Comparison of ENCODE assay signal across 20 cellular contexts in genomic region chr12:106984588-106985137, GRCh38. TPM values are rescaled to one million over a fixed set of nuclear protein-coding genes. Genes with fewer than 3 reads are reported as not detected.
DNase-seq lines count a peak whose midpoint lies in the region; ATAC-seq, FAIRE-seq and TF ChIP-seq lines count a peak whose summit lies in the region.
"Had no signal": no experiment of that assay in that cellular context is flagged by ENCODE, and none has a peak within 500 bp of the region (broad histone marks: within the 10 kb centered on the region; RNA-seq: fewer than 3 reads in every experiment).

No MANE protein-coding gene starts in this region.

- H3K36me3 ChIP-seq in CD8-positive, alpha-beta memory T cell (ENCODE audit: insufficient read depth, low read length): no peaks in the 10 kb centered on the region
- H3K36me3 ChIP-seq in neural progenitor cell (peaks cover 9% of the 10 kb centered on the region), small intestine (ENCODE audit: control insufficient read depth in 2 of 2, insufficient read depth in 2 of 2, low read length in 2 of 2) (no peaks in the 10 kb centered on the region)

- peaks cover 16% of the 10 kb centered on the region for H3F3A ChIP-seq in neural progenitor cell (ENCODE audit: low read depth)

- DNase-seq in activated naive CD4-positive, alpha-beta T cell treated with anti-CD3 and anti-CD28 coated beads for 36 hours: peak; percentile 35
- no peak for DNase-seq in activated naive CD4-positive, alpha-beta T cell (lab: John Stamatoyannopoulos, UW)
- peak in 1 of 5 donors; percentile 5 for DNase-seq in CD8-positive, alpha-beta memory T cell
- DNase-seq in activated naive CD8-positive, alpha-beta T cell treated with anti-CD3 and anti-CD28 coated beads, Interleukin-2, amount 50 U/mL, for 24 hours: no peak
- DNase-seq in neural progenitor cell (ENCODE audit: low spot score): no peak
- DNase-seq in small intestine: no peak
- DNase-seq in NK-92 (lab: John Stamatoyannopoulos, UW; ENCODE audit: unreplicated experiment): no peak
- DNase-seq: activated gamma-delta T cell treated with Interleukin-2 at 50 U/mL for 16 hours, DND-41, heart right ventricle, mucosa of descending colon, NCI-H1436 treated with DMSO at 0.1 percent for 48 hours, NCI-H526 treated with DMSO at 0.1 percent for 48 hours, T-cell, WERI-Rb-1 had no signal

- peak overlapping the region; percentile 3 for H3K4me3 Mint-ChIP-seq in activated naive CD4-positive, alpha-beta T cell treated with anti-CD3 and anti-CD28 coated beads for 36 hours
- H3K4me3 Mint-ChIP-seq in CD8-positive, alpha-beta memory T cell: peak overlapping the region in 2 of 7 donors; percentile 26 to 35
- H3K4me3 Mint-ChIP-seq in activated naive CD8-positive, alpha-beta T cell treated with anti-CD3 and anti-CD28 coated beads, Interleukin-2, amount 50 U/mL, for 24 hours: peak overlapping the region; percentile 1
- peak overlapping the region; percentile 3 for H3K4me3 Mint-ChIP-seq in neural progenitor cell

- no peaks in the 10 kb centered on the region for H4K20me1 ChIP-seq in neural progenitor cell (ENCODE audit: low read depth)

- H3K4me2 ChIP-seq in neural progenitor cell: no peak overlapping the region

- 85 to 90% (median 88%) methylated on average over 6 of the region's 6 CpGs for WGBS in small intestine, 3 donors

- no peak for FAIRE-seq in small intestine (lab: Jason Lieb, UNC)
- FAIRE-seq: colon, HepG2, pancreas had no signal

- H3K4me3 ChIP-seq in CD8-positive, alpha-beta memory T cell (ENCODE audit: low read length): no peak overlapping the region
- H3K4me3 ChIP-seq in neural progenitor cell (no peak overlapping the region), small intestine (ENCODE audit: low read depth in 1 of 2, low read length in 2 of 2) (no peak overlapping the region)
- H3K4me3 ChIP-seq: mucosa of descending colon had no signal

- H3K27ac Mint-ChIP-seq in activated naive CD4-positive, alpha-beta T cell treated with anti-CD3 and anti-CD28 coated beads for 36 hours: peak overlapping the region; percentile 1
- peak overlapping the region in 2 of 8 donors; percentile 5 to 9 for H3K27ac Mint-ChIP-seq in CD8-positive, alpha-beta memory T cell
- peak overlapping the region; percentile 4 for H3K27ac Mint-ChIP-seq in activated naive CD8-positive, alpha-beta T cell treated with anti-CD3 and anti-CD28 coated beads, Interleukin-2, amount 50 U/mL, for 24 hours
- H3K27ac Mint-ChIP-seq in neural progenitor cell: no peak overlapping the region

- POLR2A ChIA-PET in CD8-positive, alpha-beta memory T cell (lab: Charles Lee): no interaction called here

- peaks cover 7% of the 10 kb centered on the region for H3K79me2 ChIP-seq in neural progenitor cell (ENCODE audit: low read depth)

- no peak for TF ChIP-seq CTCF in neural progenitor cell (IDR thresholded peaks at IDR 0.05)

- no peaks in the 10 kb centered on the region for H3K9me3 ChIP-seq in CD8-positive, alpha-beta memory T cell (ENCODE audit: low read length)
- no peaks in the 10 kb centered on the region for H3K9me3 ChIP-seq in neural progenitor cell (ENCODE audit: low read depth)
- H3K9me3 ChIP-seq in small intestine (ENCODE audit: control insufficient read depth, low read depth): no peaks in the 10 kb centered on the region
- H3K9me3 ChIP-seq: heart right ventricle, mucosa of descending colon, pancreas had no signal

- H3K4me1 Mint-ChIP-seq in activated naive CD4-positive, alpha-beta T cell treated with anti-CD3 and anti-CD28 coated beads for 36 hours (ENCODE audit: low read depth): peaks cover 36% of the 10 kb centered on the region
- peaks cover 33 to 41% (median 41%) of the 10 kb centered on the region in 3 donors for H3K4me1 Mint-ChIP-seq in CD8-positive, alpha-beta memory T cell
- H3K4me1 Mint-ChIP-seq in activated naive CD8-positive, alpha-beta T cell treated with anti-CD3 and anti-CD28 coated beads, Interleukin-2, amount 50 U/mL, for 24 hours: peaks cover 47% of the 10 kb centered on the region
- peaks cover 15% of the 10 kb centered on the region for H3K4me1 Mint-ChIP-seq in neural progenitor cell

- H3K27ac ChIP-seq in CD8-positive, alpha-beta memory T cell (ENCODE audit: low read depth, low read length): peak overlapping the region; percentile 26
- no peak overlapping the region for H3K27ac ChIP-seq in neural progenitor cell
- H3K27ac ChIP-seq in small intestine (ENCODE audit: low read depth in 1 of 2, low read length in 1 of 2): no peak overlapping the region
- H3K27ac ChIP-seq: heart right ventricle, WERI-Rb-1 had no signal

- intact Hi-C loops in activated naive CD4-positive, alpha-beta T cell treated with anti-CD3 and anti-CD28 coated beads for 36 hours (cut with micrococcal nuclease): loop anchor here (5.0 to 10.0 kb wide), 2 partner anchors 93 to 340 kb away; no protein-coding TSS in a partner anchor

- ATAC-seq in activated naive CD8-positive, alpha-beta T cell treated with anti-CD3 and anti-CD28 coated beads, Interleukin-2, amount 50 U/mL, for 24 hours: no peak
- ATAC-seq in GM18861 (IDR thresholded peaks at IDR 0.05; ENCODE audit: unreplicated experiment): no peak
- ATAC-seq: heart right ventricle, mucosa of descending colon, sciatic nerve, T-cell had no signal

- peaks cover 23% of the 10 kb centered on the region for H3K36me3 Mint-ChIP-seq in activated naive CD4-positive, alpha-beta T cell treated with anti-CD3 and anti-CD28 coated beads for 36 hours (ENCODE audit: low read depth)
- peaks cover 11 to 17% (median 11%) of the 10 kb centered on the region in 3 donors for H3K36me3 Mint-ChIP-seq in CD8-positive, alpha-beta memory T cell
- peaks cover 27% of the 10 kb centered on the region for H3K36me3 Mint-ChIP-seq in activated naive CD8-positive, alpha-beta T cell treated with anti-CD3 and anti-CD28 coated beads, Interleukin-2, amount 50 U/mL, for 24 hours (ENCODE audit: low read depth)
- H3K36me3 Mint-ChIP-seq in neural progenitor cell: peaks cover 16% of the 10 kb centered on the region

- no peak overlapping the region for H2AFZ ChIP-seq in neural progenitor cell (replicated peaks)

- H3K9me3 Mint-ChIP-seq in activated naive CD4-positive, alpha-beta T cell treated with anti-CD3 and anti-CD28 coated beads for 36 hours: peaks cover 7% of the 10 kb centered on the region
- no peaks in the 10 kb centered on the region for H3K9me3 Mint-ChIP-seq in CD8-positive, alpha-beta memory T cell
- H3K9me3 Mint-ChIP-seq in activated naive CD8-positive, alpha-beta T cell treated with anti-CD3 and anti-CD28 coated beads, Interleukin-2, amount 50 U/mL, for 24 hours: peaks cover 12% of the 10 kb centered on the region
- no peaks in the 10 kb centered on the region for H3K9me3 Mint-ChIP-seq in neural progenitor cell

- H3K27me3 ChIP-seq in CD8-positive, alpha-beta memory T cell (ENCODE audit: insufficient read depth, low read length, poor library complexity, severe bottlenecking): no peaks in the 10 kb centered on the region
- H3K27me3 ChIP-seq in neural progenitor cell (no peaks in the 10 kb centered on the region), small intestine (ENCODE audit: control insufficient read depth in 2 of 2, insufficient read depth in 2 of 2, low read length in 2 of 2) (no peaks in the 10 kb centered on the region)
- H3K27me3 ChIP-seq: heart right ventricle, pancreas had no signal

- no peaks in the 10 kb centered on the region for H3K27me3 Mint-ChIP-seq in activated naive CD4-positive, alpha-beta T cell treated with anti-CD3 and anti-CD28 coated beads for 36 hours (ENCODE audit: low read depth)
- no peaks in the 10 kb centered on the region for H3K27me3 Mint-ChIP-seq in CD8-positive, alpha-beta memory T cell
- H3K27me3 Mint-ChIP-seq in activated naive CD8-positive, alpha-beta T cell treated with anti-CD3 and anti-CD28 coated beads, Interleukin-2, amount 50 U/mL, for 24 hours: no peaks in the 10 kb centered on the region
- peaks cover 2% of the 10 kb centered on the region for H3K27me3 Mint-ChIP-seq in neural progenitor cell (ENCODE audit: insufficient read depth, low read depth)
- H3K27me3 Mint-ChIP-seq: T-cell had no signal

- no peak overlapping the region for H3K9ac ChIP-seq in neural progenitor cell

- CTCF ChIA-PET in activated naive CD4-positive, alpha-beta T cell treated with anti-CD3 and anti-CD28 coated beads for 36 hours (lab: Charles Lee): no interaction called here
- CTCF ChIA-PET in CD8-positive, alpha-beta memory T cell (lab: Charles Lee): interaction anchor here (1.5 kb wide), 1 partner anchor 29 kb away, joined by 3 read pairs; the partner anchor contains the start of gene TMEM263

- peaks cover 24% of the 10 kb centered on the region for H3K4me1 ChIP-seq in CD8-positive, alpha-beta memory T cell (ENCODE audit: insufficient read depth, low read length)
- H3K4me1 ChIP-seq in neural progenitor cell (peaks cover 17% of the 10 kb centered on the region), small intestine (ENCODE audit: control insufficient read depth in 2 of 2, insufficient read depth in 1 of 2, low read depth in 1 of 2, low read length in 1 of 2) (peaks cover 8 to 9% of the 10 kb centered on the region in 2 donors)

RNA-seq across cellular contexts. Expression of gene MTERF2, which starts 2.3 kb away (rescaled TPM):
- total RNA-seq in activated naive CD4-positive, alpha-beta T cell treated with anti-CD3 and anti-CD28 coated beads for 36 hours: 1 to 10 TPM; 5.2 to 6.5 TPM
- total RNA-seq in CD8-positive, alpha-beta memory T cell: 1 to 10 TPM; 4.6 to 4.9 TPM
- 6.4 TPM for polyA plus RNA-seq in CD8-positive, alpha-beta memory T cell
- 16.5 and 25.1 TPM in 2 replicates for total RNA-seq in neural progenitor cell (ENCODE audit: low replicate concordance)
- 10 to 100 TPM in 2 of 3 donors, 1 to 10 TPM in 1; 4.9 to 20.8 (median 10.7) TPM for polyA plus RNA-seq in small intestine

RNA-seq across cellular contexts. Expression of gene TMEM263, which starts 29.0 kb away (rescaled TPM):
- total RNA-seq in activated naive CD4-positive, alpha-beta T cell treated with anti-CD3 and anti-CD28 coated beads for 36 hours: 10 to 100 TPM; 29.1 to 30.4 TPM
- 10 to 100 TPM; 22.7 to 25.3 TPM for total RNA-seq in CD8-positive, alpha-beta memory T cell
- polyA plus RNA-seq in CD8-positive, alpha-beta memory T cell: 24.9 TPM
- 25.8 and 39.7 TPM in 2 replicates for total RNA-seq in neural progenitor cell (ENCODE audit: low replicate concordance)
- polyA plus RNA-seq in small intestine: 10 to 100 TPM; 12.7 to 27.3 (median 13.8) TPM
